Comparison of ENCODE assay signal across 23 cellular contexts in the genomic region with DNA sequence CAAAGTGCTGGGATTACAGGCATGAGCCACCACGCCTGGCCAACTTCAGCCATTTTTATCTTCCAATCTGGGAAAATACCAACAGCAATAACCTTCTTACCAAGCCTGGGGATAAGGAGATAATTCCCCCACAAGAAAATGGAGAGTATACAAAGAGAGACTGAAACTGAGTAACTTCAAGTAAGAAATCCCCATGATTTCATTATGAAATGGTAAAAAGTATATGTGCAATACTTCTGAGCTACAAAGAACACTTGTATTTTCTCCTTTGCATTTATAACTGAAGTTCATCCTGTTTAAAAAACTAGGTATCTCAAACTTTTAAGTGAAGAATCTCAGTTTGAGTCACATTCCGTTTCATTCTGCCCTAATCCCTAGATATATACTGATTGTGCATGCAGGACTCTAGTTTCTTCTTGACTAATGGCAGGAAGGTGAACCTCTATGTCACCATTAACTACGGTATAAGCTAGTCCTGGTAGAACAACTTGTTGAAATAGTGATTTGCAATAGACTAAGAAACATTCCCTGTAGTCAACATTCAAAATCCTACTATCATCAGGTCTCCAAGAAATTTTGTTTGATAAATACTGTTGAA.
"Had no signal": no experiment of that assay in that cellular context is flagged by ENCODE, and none has a peak within 500 bp of the region (broad histone marks: within the 10 kb centered on the region; RNA-seq: fewer than 3 reads in every experiment).

No MANE protein-coding gene starts in this region.

- DNase-seq: activated CD4-positive, alpha-beta T cell treated with anti-CD3 and anti-CD28 coated beads for 4 hours; activated CD4-positive, alpha-beta T cell treated with anti-CD3 and anti-CD28 coated beads, Interleukin-2, amount 50 U/mL, for 4 hours; activated CD8-positive, alpha-beta memory T cell treated with anti-CD3 and anti-CD28 coated beads for 24 hours; activated effector memory CD4-positive, alpha-beta T cell treated with Interleukin-2 at 50 U/mL for 16 hours; activated naive CD4-positive, alpha-beta T cell treated with anti-CD3 and anti-CD28 coated beads, Interleukin-2, amount 10 ng/mL, durations not matched to agents 7 days and 5 days; activated naive CD8-positive, alpha-beta T cell treated with anti-CD3 and anti-CD28 coated beads, Interleukin-2, amount 10 ng/mL, durations not matched to agents 7 days and 5 days; dorsolateral prefrontal cortex; effector memory CD4-positive, alpha-beta T cell; gastrocnemius medialis; glutamatergic neuron; islet precursor cell; left ventricle myocardium inferior; mesendoderm; natural killer cell; occipital lobe; psoas muscle; sigmoid colon; small intestine; stimulated activated CD4-positive, alpha-beta T cell treated with anti-CD3 and anti-CD28 coated beads, Interleukin-4, amount 100 ng/mL, for 24 hours; stimulated activated naive CD8-positive, alpha-beta T cell treated with anti-CD3 and anti-CD28 coated beads, Interleukin-15, amount 100 ng/mL, for 72 hours; substantia nigra; upper lobe of left lung had no signal

- ATAC-seq: gastrocnemius medialis; natural killer cell; psoas muscle; stimulated activated effector memory CD8-positive, alpha-beta T cell treated with anti-CD3 and anti-CD28 coated beads, Interleukin-12 subunit alpha, Interleukin-12 subunit beta, amount 100 ng/mL, for 72 hours; stimulated activated naive CD8-positive, alpha-beta T cell treated with anti-CD3 and anti-CD28 coated beads, Interleukin-15, amount 100 ng/mL, for 72 hours had no signal
